Comparison of ENCODE assay signal across 9 cellular contexts in genomic region chr2:101473911-101474751, GRCh38. TPM values are rescaled to one million over a fixed set of nuclear protein-coding genes. Genes with fewer than 3 reads are reported as not detected.
DNase-seq lines count a peak whose midpoint lies in the region; ATAC-seq and TF ChIP-seq lines count a peak whose summit lies in the region.
"Had no signal": no experiment of that assay in that cellular context is flagged by ENCODE, and none has a peak within 500 bp of the region (broad histone marks: within the 10 kb centered on the region; RNA-seq: fewer than 3 reads in every experiment).

No MANE protein-coding gene starts in this region.

- TF ChIP-seq CTCF in Calu3 (IDR thresholded peaks at IDR 0.05; ENCODE audit: unreplicated experiment) (no peak), upper lobe of right lung (IDR thresholded peaks at IDR 0.05) (no peak)

- peak overlapping the region; percentile 58 for H3K4me3 Mint-ChIP-seq in Calu3 (ENCODE audit: low read depth, unreplicated experiment)

- peak overlapping the region; percentile 59 for H3K27ac ChIP-seq in upper lobe of right lung

- no TSS peak for BruUV-seq in Calu3 (replicated peaks; lab: Mats Ljungman, UMichigan)

- no peak overlapping the region for H3K27ac Mint-ChIP-seq in Calu3 (ENCODE audit: unreplicated experiment)

- H3K9me3 Mint-ChIP-seq in Calu3 (ENCODE audit: low read depth, unreplicated experiment) = no peaks in the 10 kb centered on the region

- H3K4me1 ChIP-seq in upper lobe of right lung = no peaks in the 10 kb centered on the region

- peak overlapping the region; percentile 58 for H3K4me3 ChIP-seq in upper lobe of right lung
- H3K4me3 ChIP-seq: K562 had no signal

- H3K9me3 ChIP-seq in upper lobe of right lung = no peaks in the 10 kb centered on the region

- H3K27me3 Mint-ChIP-seq in Calu3 (ENCODE audit: unreplicated experiment) = no peaks in the 10 kb centered on the region

- H3K4me1 Mint-ChIP-seq in Calu3 (ENCODE audit: low read depth, unreplicated experiment) = no peaks in the 10 kb centered on the region

- no peaks in the 10 kb centered on the region for H3K36me3 ChIP-seq in upper lobe of right lung

- no peaks in the 10 kb centered on the region for H3K36me3 Mint-ChIP-seq in Calu3 (ENCODE audit: insufficient read depth, unreplicated experiment)

- H3K27me3 ChIP-seq in upper lobe of right lung = peaks cover 7% of the 10 kb centered on the region

- peak; percentile 41 for DNase-seq in Calu3
- peak; percentile 33 for DNase-seq in NCI-H510A (lab: John Stamatoyannopoulos, UW)
- DNase-seq in activated gamma-delta T cell treated with anti-CD3 and anti-CD28 coated beads, Interleukin-2, amount 50 U/mL, for 16 hours (ENCODE audit: low read depth) = peak; percentile 3
- peak; percentile 29 to 84 (median 70) for DNase-seq in head of caudate nucleus
- peak in 47 of 56 donors; percentile 3 to 76 (median 38) for DNase-seq in nucleus accumbens (lab: John Stamatoyannopoulos, UW)
- peak; percentile 69 for DNase-seq in upper lobe of right lung

- intact Hi-C loops in Calu3 (cut with micrococcal nuclease; ENCODE audit: unreplicated experiment) = no loop called here
- intact Hi-C loops in head of caudate nucleus (cut with DNase I) = no loop called here
- intact Hi-C loops in upper lobe of right lung (cut with DNase I) = no loop called here

- ATAC-seq in upper lobe of right lung (peak; percentile 77), HG02981 (IDR thresholded peaks at IDR 0.05; ENCODE audit: unreplicated experiment) (no peak), HG03196 (IDR thresholded peaks at IDR 0.05; ENCODE audit: unreplicated experiment) (no peak)
- ATAC-seq: K562 had no signal

- CTCF ChIA-PET in Calu3 (lab: Charles Lee) = interaction anchor here (0.6 kb wide), 1 partner anchor 42 kb away, joined by 5 read pairs; no protein-coding TSS in a partner anchor

RNA-seq across cellular contexts. Expression of gene RFX8, which starts 0.8 kb away (rescaled TPM):
- total RNA-seq in Calu3 (2022) = not detected in 2 replicates
- total RNA-seq in upper lobe of right lung = not detected
- total RNA-seq: K562 had no signal

Comparison
In these comparisons a context has a peak if more than half of its experiments do, and no peak if none do; other contexts are left out.
1. DNase-seq: peak in every context shown above with its lines; median percentile 70 in head of caudate nucleus; 69 in upper lobe of right lung; 41 in Calu3; 38 in nucleus accumbens; 33 in NCI-H510A; 3 in activated gamma-delta T cell treated with anti-CD3 and anti-CD28 coated beads, Interleukin-2, amount 50 U/mL, for 16 hours.